1 cellular context compared by ENCODE assay signal in genomic region chr15:101269479-101270223, GRCh38.
A peak's percentile ranks its signal among the peaks of the same experiment; 100 is the strongest.
TF ChIP-seq lines count a peak whose summit lies in the region.

No MANE protein-coding gene starts in this region.

TF ChIP-seq in GM12878, 131 proteins besides CTCF, POLR2A, EP300 and RAD21:
- peak; percentile 92 for TF ChIP-seq ZBTB33 (IDR thresholded peaks at IDR 0.05)
- TF ChIP-seq POLR2AphosphoS5 (IDR thresholded peaks at IDR 0.05; ENCODE audit: low read length) = peak; percentile 69
- no peak for TF ChIP-seq ZNF384 (IDR thresholded peaks at IDR 0.05; ENCODE audit: borderline replicate concordance, low read depth, low read length)
